ENCODE assay signal across 9 cellular contexts in the genomic region with DNA sequence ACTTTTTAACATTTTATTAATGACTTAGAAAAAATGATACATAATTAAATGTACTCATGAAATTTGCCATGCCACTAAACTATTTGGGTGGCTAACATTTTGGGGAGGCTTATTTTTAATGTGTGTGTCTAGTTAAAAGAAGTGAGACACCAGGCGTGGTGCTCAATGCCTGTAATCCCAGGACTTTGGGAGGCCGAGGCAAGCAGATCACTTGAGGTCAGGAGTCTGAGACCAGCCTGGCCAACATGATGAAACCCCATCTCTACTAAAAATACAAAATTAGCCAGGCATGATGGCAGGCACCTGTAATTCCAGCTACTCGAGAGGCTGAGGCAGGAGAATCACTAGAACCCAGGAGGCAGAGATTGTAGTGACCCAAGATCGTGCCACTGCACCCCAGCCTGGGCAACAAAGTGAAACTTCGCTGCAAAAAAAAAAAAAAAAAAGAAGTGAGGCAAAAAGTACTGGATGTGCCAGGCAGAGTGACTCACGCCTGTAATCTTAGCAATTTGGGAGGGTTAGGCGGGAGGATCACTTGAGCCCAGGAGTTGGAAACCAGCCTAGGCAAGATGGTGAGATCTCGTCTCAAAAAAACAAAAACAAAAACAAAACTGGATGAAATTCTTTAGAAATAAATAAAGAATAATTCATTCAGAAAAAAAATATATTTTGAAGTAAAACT. TPM values are rescaled to one million over a fixed set of nuclear protein-coding genes. Genes with fewer than 3 reads are reported as not detected.
DNase-seq lines count a peak whose midpoint lies in the region; ATAC-seq and TF ChIP-seq lines count a peak whose summit lies in the region.
"Not testable (repeated sequence)": the region's sequence is repeated elsewhere in the genome, so short reads cannot be mapped to it uniquely, and the experiment has no call there.
"Had no signal": no experiment of that assay in that cellular context is flagged by ENCODE, and none has a peak within 500 bp of the region (broad histone marks: within the 10 kb centered on the region; RNA-seq: fewer than 3 reads in every experiment).

No MANE protein-coding gene starts in this region.

- H3K4me3 ChIP-seq in MG63 = peak overlapping the region; percentile 29
- H3K4me3 ChIP-seq in coronary artery = peak overlapping the region; percentile 49
- not testable (repeated sequence) for H3K4me3 ChIP-seq in fibroblast of the aortic adventitia (ENCODE audit: low read depth, low read length); left lung

- not testable (repeated sequence) for H3K9me3 ChIP-seq in MG63, left lung

- peak; percentile 73 for ATAC-seq in left lung

- H3K27me3 ChIP-seq in MG63, left lung: not testable (repeated sequence)

- not testable (repeated sequence) for TF ChIP-seq CTCF in coronary artery (IDR thresholded peaks at IDR 0.05); fibroblast of the aortic adventitia (IDR thresholded peaks at IDR 0.05; ENCODE audit: insufficient read depth, low read length); left lung (IDR thresholded peaks at IDR 0.05)

- intact Hi-C loops in left lung (cut with DNase I) = not testable (repeated sequence)

- H3K27ac ChIP-seq in coronary artery = peak overlapping the region; percentile 63 to 73
- not testable (repeated sequence) for H3K27ac ChIP-seq in left lung

- H3K36me3 ChIP-seq in MG63 = not testable (repeated sequence)
- peaks cover 0 to 79% of the 10 kb centered on the region in 2 donors for H3K36me3 ChIP-seq in left lung

- DNase-seq in GM04504 (ENCODE audit: low read depth) (peak; percentile 13), MG63 (peak; percentile 78), amniotic epithelial cell (ENCODE audit: low read depth) (peak; percentile 87), fibroblast of the aortic adventitia (ENCODE audit: low read depth) (peak; percentile 72), stromal cell of bone marrow (ENCODE audit: low read depth) (peak; percentile 53)
- not testable (repeated sequence) for DNase-seq in coronary artery (ENCODE audit: low spot score); left lung

- not testable (repeated sequence) for H3K4me1 ChIP-seq in left lung

RNA-seq across cellular contexts. Expression of a gene that starts 19.4 kb away (rescaled TPM):
- 0.17 TPM in 1 of 2 replicates, not detected in the other for total RNA-seq in MG63 (2014; rRNA removed; shearing (Covaris generic); ENCODE audit: low replicate concordance)
- total RNA-seq in fibroblast of the aortic adventitia (ENCODE audit: low replicate concordance) (0.18 TPM in 1 of 2 replicates, not detected in the other), left lung (1 to 10 TPM in 1 of 2 donors, under 1 TPM in 1; 0.41 to 1.6 TPM)
- total RNA-seq: SJSA1, smooth muscle cell had no signal

RNA-seq across cellular contexts. Expression of a gene that starts 48.9 kb away (rescaled TPM):
- total RNA-seq in MG63 (2014; rRNA removed; shearing (Covaris generic); ENCODE audit: low replicate concordance) = 6.6 and 15.5 TPM in 2 replicates
- total RNA-seq in fibroblast of the aortic adventitia (ENCODE audit: low replicate concordance) = 46.8 and 297 TPM in 2 replicates
- 10 to 100 TPM; 64.9 to 79.4 TPM for total RNA-seq in left lung
